In genomic region chr2:143697744-143698143, GRCh38 we compare ENCODE assay signal across 15 cellular contexts.
DNase-seq lines count a peak whose midpoint lies in the region; ATAC-seq, FAIRE-seq and TF ChIP-seq lines count a peak whose summit lies in the region.
"Had no signal": no experiment of that assay in that cellular context is flagged by ENCODE, and none has a peak within 500 bp of the region (broad histone marks: within the 10 kb centered on the region; RNA-seq: fewer than 3 reads in every experiment).

No MANE protein-coding gene starts in this region.

- no peak for TF ChIP-seq CTCF in RWPE1 (conservative IDR thresholded peaks at IDR 0.05; ENCODE audit: low read depth)

- FAIRE-seq in GM19239 (lab: Jason Lieb, UNC): peak; percentile 61

- DNase-seq in GM19239 (ENCODE audit: insufficient read length, low spot score): no peak
- no peak for DNase-seq in RWPE1 (ENCODE audit: low spot score)
- no peak for DNase-seq in pons (ENCODE audit: low spot score)
- DNase-seq in DMS153 treated with DMSO at 0.1 percent for 48 hours (lab: John Stamatoyannopoulos, UW; ENCODE audit: unreplicated experiment): no peak
- DNase-seq in COLO829 (ENCODE audit: low spot score): no peak
- DNase-seq: activated naive CD8-positive, alpha-beta T cell treated with anti-CD3 and anti-CD28 coated beads, Interleukin-2, amount 10 ng/mL, durations not matched to agents 7 days and 5 days; endodermal cell; left ventricle myocardium inferior; NCI-H1417; OCI-M1 had no signal

- peak; percentile 51 for ATAC-seq in GM18498 (IDR thresholded peaks at IDR 0.05; ENCODE audit: unreplicated experiment)
- peak; percentile 38 for ATAC-seq in HG02588 (IDR thresholded peaks at IDR 0.05; ENCODE audit: unreplicated experiment)
- ATAC-seq in HG03460 (IDR thresholded peaks at IDR 0.05; ENCODE audit: unreplicated experiment): peak; percentile 43

- H3K27ac ChIP-seq in RWPE1: no peak overlapping the region
- H3K27ac ChIP-seq: left ventricle myocardium inferior, SK-N-MC, suprapubic skin had no signal

- POLR2A ChIA-PET in RWPE1 (lab: Yijun Ruan, JAX; ENCODE audit: low non-redundant PET): no interaction called here

- CTCF ChIA-PET in RWPE1 (lab: Yijun Ruan, JAX): no interaction called here
